In the genomic region with DNA sequence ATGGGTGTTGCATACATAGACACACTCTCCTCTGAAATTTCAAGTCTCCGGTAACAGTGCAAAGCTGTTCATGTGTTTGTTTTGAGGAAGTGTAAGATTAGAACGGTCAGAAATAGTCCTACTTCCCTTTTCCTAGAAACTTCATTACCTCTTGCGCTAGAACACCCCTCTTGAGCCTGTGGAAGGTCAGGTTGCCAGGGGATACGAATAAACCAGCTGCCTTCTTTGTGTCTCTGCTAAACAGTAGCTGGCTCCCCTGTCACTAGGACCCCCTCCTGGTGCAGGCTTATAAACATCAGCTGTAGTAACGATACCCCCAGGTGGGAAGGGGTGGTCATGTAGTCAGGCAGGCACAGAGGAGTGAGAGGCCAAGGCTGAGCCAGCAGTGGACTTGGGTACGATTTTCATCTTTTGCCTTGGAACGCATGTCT, we compare ENCODE assay signal across 9 cellular contexts.
DNase-seq lines count a peak whose midpoint lies in the region; ATAC-seq and TF ChIP-seq lines count a peak whose summit lies in the region.
"Had no signal": no experiment of that assay in that cellular context is flagged by ENCODE, and none has a peak within 500 bp of the region (broad histone marks: within the 10 kb centered on the region; RNA-seq: fewer than 3 reads in every experiment).

No MANE protein-coding gene starts in this region.

- H3K9me2 ChIP-seq in SK-N-SH = no peaks in the 10 kb centered on the region

- no peaks in the 10 kb centered on the region for H3K36me3 ChIP-seq in SK-N-SH (replicated peaks in 1 of 2; ENCODE audit: control insufficient read depth in 1 of 2, insufficient read depth in 2 of 2, low read length in 1 of 2)

- no peaks in the 10 kb centered on the region for H3K36me3 Mint-ChIP-seq in activated T-cell treated with anti-CD3 and anti-CD28 coated beads, Interleukin-2, amount 50 U/mL, for 72 hours (ENCODE audit: insufficient read depth in 2 of 2)
- H3K36me3 Mint-ChIP-seq in glutamatergic neuron (ENCODE audit: unreplicated experiment) = no peaks in the 10 kb centered on the region

- no peak overlapping the region for H2AFZ ChIP-seq in SK-N-SH (ENCODE audit: low read depth)

- H3K4me1 ChIP-seq in SK-N-SH (ENCODE audit: control insufficient read depth in 1 of 2, insufficient read depth in 2 of 2, low read depth in 1 of 2, low read length in 1 of 2) = peaks cover 0 to 3% of the 10 kb centered on the region in 2 experiments; a peak in 1 of 4 replicates

- no peaks in the 10 kb centered on the region for H3K9me3 ChIP-seq in SK-N-SH

- no peak for TF ChIP-seq RAD21 in SK-N-SH (IDR thresholded peaks at IDR 0.05; ENCODE audit: low read length)

- no peak for TF ChIP-seq EP300 in SK-N-SH (IDR thresholded peaks at IDR 0.05; ENCODE audit: borderline replicate concordance in 1 of 2, low read depth in 1 of 2, low read length in 1 of 2)

- CTCF ChIA-PET in SK-N-SH (lab: Yijun Ruan, JAX) = interaction anchor here (1.1 kb wide), 1 partner anchor 8 kb away, joined by 3 read pairs; no protein-coding TSS in a partner anchor

- no peak overlapping the region for H3K4me2 ChIP-seq in SK-N-SH

- H3F3A ChIP-seq in SK-N-SH (replicated peaks; ENCODE audit: insufficient read depth) = no peaks in the 10 kb centered on the region

- H3K27ac Mint-ChIP-seq in activated T-cell treated with anti-CD3 and anti-CD28 coated beads, Interleukin-2, amount 50 U/mL, for 72 hours = no peak overlapping the region
- H3K27ac Mint-ChIP-seq in glutamatergic neuron (ENCODE audit: unreplicated experiment) = no peak overlapping the region

- no peaks in the 10 kb centered on the region; the same call in 1 of the 2 replicates for H3K27me3 ChIP-seq in SK-N-SH (ENCODE audit: insufficient read depth)

- H3K27ac ChIP-seq in SK-N-SH (ENCODE audit: low read depth in 2 of 2, low read length in 1 of 2) = no peak overlapping the region

- no peaks in the 10 kb centered on the region for H4K20me1 ChIP-seq in SK-N-SH (ENCODE audit: insufficient read depth)

- 19% methylated on average over 7 of the region's 7 CpGs for WGBS in SK-N-SH (ENCODE audit: low lambda C conversion rate)

- ATAC-seq in GM18502 (IDR thresholded peaks at IDR 0.05; ENCODE audit: poor library complexity, unreplicated experiment) (peak; percentile 73), HG02588 (IDR thresholded peaks at IDR 0.05; ENCODE audit: unreplicated experiment) (peak; percentile 49)
- ATAC-seq in activated T-cell treated with anti-CD3 and anti-CD28 coated beads, Interleukin-2, amount 50 U/mL, for 72 hours (replicated peaks in 1 of 2) = no peak

- H3K27me3 Mint-ChIP-seq in activated T-cell treated with anti-CD3 and anti-CD28 coated beads, Interleukin-2, amount 50 U/mL, for 72 hours (ENCODE audit: low read depth) = no peaks in the 10 kb centered on the region
- no peaks in the 10 kb centered on the region for H3K27me3 Mint-ChIP-seq in glutamatergic neuron (ENCODE audit: unreplicated experiment)

- POLR2A ChIA-PET in SK-N-SH (lab: Yijun Ruan, JAX) = no interaction called here

- no peak overlapping the region for H3K4me3 Mint-ChIP-seq in activated T-cell treated with anti-CD3 and anti-CD28 coated beads, Interleukin-2, amount 50 U/mL, for 72 hours
- no peak overlapping the region for H3K4me3 Mint-ChIP-seq in glutamatergic neuron (ENCODE audit: unreplicated experiment)

- H3K9me3 Mint-ChIP-seq in activated T-cell treated with anti-CD3 and anti-CD28 coated beads, Interleukin-2, amount 50 U/mL, for 72 hours = no peaks in the 10 kb centered on the region
- H3K9me3 Mint-ChIP-seq in glutamatergic neuron (ENCODE audit: unreplicated experiment) = no peaks in the 10 kb centered on the region

- no peak for TF ChIP-seq CTCF in SK-N-SH (IDR thresholded peaks at IDR 0.05)
- no peak for TF ChIP-seq CTCF in glutamatergic neuron (IDR thresholded peaks at IDR 0.05; ENCODE audit: partially characterized antibody, unreplicated experiment)

- DNase-seq in NOMO-1 treated with DMSO at 0.1 percent for 48 hours (lab: John Stamatoyannopoulos, UW; ENCODE audit: unreplicated experiment) (peak; percentile 99), medulla oblongata (ENCODE audit: extremely low spot score) (peak; percentile 73), NCI-H2107 treated with DMSO at 0.1 percent for 48 hours (lab: John Stamatoyannopoulos, UW; ENCODE audit: unreplicated experiment) (no peak), SK-N-SH (no peak), glutamatergic neuron (no peak)
- no peak for DNase-seq in activated T-cell treated with anti-CD3 and anti-CD28 coated beads, Interleukin-2, amount 50 U/mL, for 72 hours
- DNase-seq: NCI-H526 treated with DMSO at 0.1 percent for 48 hours had no signal

- no peak overlapping the region for H3K9ac ChIP-seq in SK-N-SH

- no peaks in the 10 kb centered on the region for H3K4me1 Mint-ChIP-seq in activated T-cell treated with anti-CD3 and anti-CD28 coated beads, Interleukin-2, amount 50 U/mL, for 72 hours (ENCODE audit: low read depth)
- no peaks in the 10 kb centered on the region for H3K4me1 Mint-ChIP-seq in glutamatergic neuron (ENCODE audit: low read depth, unreplicated experiment)

- H3K79me2 ChIP-seq in SK-N-SH (ENCODE audit: insufficient read depth) = no peaks in the 10 kb centered on the region

- no peak overlapping the region for H3K4me3 ChIP-seq in SK-N-SH (ENCODE audit: low read depth in 2 of 2, low read length in 1 of 2)

TF ChIP-seq in SK-N-SH, 30 proteins besides CTCF, POLR2A, EP300 and RAD21:
- TF ChIP-seq, protein P1, sequence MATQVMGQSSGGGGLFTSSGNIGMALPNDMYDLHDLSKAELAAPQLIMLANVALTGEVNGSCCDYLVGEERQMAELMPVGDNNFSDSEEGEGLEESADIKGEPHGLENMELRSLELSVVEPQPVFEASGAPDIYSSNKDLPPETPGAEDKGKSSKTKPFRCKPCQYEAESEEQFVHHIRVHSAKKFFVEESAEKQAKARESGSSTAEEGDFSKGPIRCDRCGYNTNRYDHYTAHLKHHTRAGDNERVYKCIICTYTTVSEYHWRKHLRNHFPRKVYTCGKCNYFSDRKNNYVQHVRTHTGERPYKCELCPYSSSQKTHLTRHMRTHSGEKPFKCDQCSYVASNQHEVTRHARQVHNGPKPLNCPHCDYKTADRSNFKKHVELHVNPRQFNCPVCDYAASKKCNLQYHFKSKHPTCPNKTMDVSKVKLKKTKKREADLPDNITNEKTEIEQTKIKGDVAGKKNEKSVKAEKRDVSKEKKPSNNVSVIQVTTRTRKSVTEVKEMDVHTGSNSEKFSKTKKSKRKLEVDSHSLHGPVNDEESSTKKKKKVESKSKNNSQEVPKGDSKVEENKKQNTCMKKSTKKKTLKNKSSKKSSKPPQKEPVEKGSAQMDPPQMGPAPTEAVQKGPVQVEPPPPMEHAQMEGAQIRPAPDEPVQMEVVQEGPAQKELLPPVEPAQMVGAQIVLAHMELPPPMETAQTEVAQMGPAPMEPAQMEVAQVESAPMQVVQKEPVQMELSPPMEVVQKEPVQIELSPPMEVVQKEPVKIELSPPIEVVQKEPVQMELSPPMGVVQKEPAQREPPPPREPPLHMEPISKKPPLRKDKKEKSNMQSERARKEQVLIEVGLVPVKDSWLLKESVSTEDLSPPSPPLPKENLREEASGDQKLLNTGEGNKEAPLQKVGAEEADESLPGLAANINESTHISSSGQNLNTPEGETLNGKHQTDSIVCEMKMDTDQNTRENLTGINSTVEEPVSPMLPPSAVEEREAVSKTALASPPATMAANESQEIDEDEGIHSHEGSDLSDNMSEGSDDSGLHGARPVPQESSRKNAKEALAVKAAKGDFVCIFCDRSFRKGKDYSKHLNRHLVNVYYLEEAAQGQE (IDR thresholded peaks at IDR 0.05; ENCODE audit: low read depth, low read length) = no peak
- TF ChIP-seq TAF1 (IDR thresholded peaks at IDR 0.05; ENCODE audit: borderline replicate concordance, low read depth, low read length) (no peak), RXRA (IDR thresholded peaks at IDR 0.05; ENCODE audit: borderline replicate concordance, low read depth) (no peak), SIN3A (IDR thresholded peaks at IDR 0.05; ENCODE audit: borderline replicate concordance, low read depth, low read length) (no peak), YY1 (IDR thresholded peaks at IDR 0.05; ENCODE audit: low read depth) (no peak), RCOR1 (IDR thresholded peaks at IDR 0.05; ENCODE audit: low read length) (no peak), POLR2AphosphoS5 (IDR thresholded peaks at IDR 0.05; ENCODE audit: low read depth, low read length) (no peak)
TF ChIP-seq in SK-N-SH: peak in this region for 0.

Comparison
In these comparisons a context has a peak if more than half of its experiments do, and no peak if none do; other contexts are left out.
1. ATAC-seq: peak in GM18502 (single experiment) and HG02588 (single experiment); none in activated T-cell treated with anti-CD3 and anti-CD28 coated beads, Interleukin-2, amount 50 U/mL, for 72 hours (0 of 2).
2. DNase-seq: peak in NOMO-1 treated with DMSO at 0.1 percent for 48 hours (single experiment) and medulla oblongata (single experiment); none in NCI-H2107 treated with DMSO at 0.1 percent for 48 hours (single experiment), SK-N-SH (single experiment), activated T-cell treated with anti-CD3 and anti-CD28 coated beads, Interleukin-2, amount 50 U/mL, for 72 hours (0 of 2) and glutamatergic neuron (single experiment).